Comparison of ENCODE assay signal across 8 cellular contexts in the genomic region with DNA sequence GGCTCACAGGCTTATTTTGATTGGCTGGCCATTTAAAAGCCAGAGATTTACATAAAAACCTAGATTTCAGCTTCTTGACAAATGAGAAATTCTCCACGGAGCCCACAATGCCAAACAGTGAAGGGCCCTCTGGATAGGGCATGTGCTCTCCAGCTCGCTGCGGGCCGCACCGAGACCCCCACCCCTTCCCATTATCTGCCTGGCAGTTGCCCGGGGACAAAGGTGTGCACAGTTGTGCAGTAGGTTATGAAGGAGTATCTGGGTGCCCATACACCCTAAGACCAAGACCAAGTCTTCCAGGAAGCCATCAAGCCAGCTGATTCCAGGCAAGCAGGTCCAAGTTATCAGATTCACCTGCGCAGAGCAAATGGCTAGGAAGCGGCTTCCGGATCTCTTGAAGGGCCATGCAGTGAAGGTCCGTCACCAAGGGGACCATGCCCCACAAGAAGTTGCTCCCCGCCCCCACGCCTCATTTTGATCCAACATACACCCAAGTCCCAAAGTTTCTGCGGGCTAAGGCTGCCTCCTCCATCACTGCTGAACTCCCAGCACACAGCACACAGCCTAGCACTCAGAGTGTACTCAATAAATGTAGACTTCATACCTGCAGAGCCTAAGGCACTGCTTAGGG. TPM values are rescaled to one million over a fixed set of nuclear protein-coding genes. Genes with fewer than 3 reads are reported as not detected.
A peak's percentile ranks its signal among the peaks of the same experiment; 100 is the strongest.
DNase-seq lines count a peak whose midpoint lies in the region; ATAC-seq and TF ChIP-seq lines count a peak whose summit lies in the region.

No MANE protein-coding gene starts in this region.

- TF ChIP-seq CTCF in HCT116 (IDR thresholded peaks at IDR 0.05 in 2 of 3, conservative IDR thresholded peaks at IDR 0.05 in 1 of 3; ENCODE audit: borderline replicate concordance in 1 of 3, insufficient read depth in 1 of 3, low read depth in 2 of 3, low read length in 2 of 3) (no peak), hepatocyte (IDR thresholded peaks at IDR 0.05; ENCODE audit: poor library complexity) (no peak), smooth muscle cell (IDR thresholded peaks at IDR 0.05; ENCODE audit: borderline replicate concordance, insufficient read depth, poor library complexity, severe bottlenecking) (no peak)

- peaks cover 36% of the 10 kb centered on the region for H3K4me1 Mint-ChIP-seq in activated T-cell treated with anti-CD3 and anti-CD28 coated beads, Interleukin-2, amount 50 U/mL, for 72 hours (ENCODE audit: low read depth)

- peak overlapping the region; percentile 62 for H3K27ac Mint-ChIP-seq in activated T-cell treated with anti-CD3 and anti-CD28 coated beads, Interleukin-2, amount 50 U/mL, for 72 hours

- H3K79me2 ChIP-seq in HCT116 (ENCODE audit: insufficient read depth, low read length) (peaks cover 44% of the 10 kb centered on the region), hepatocyte (peaks cover 41% of the 10 kb centered on the region), smooth muscle cell (ENCODE audit: low read depth) (peaks cover 27% of the 10 kb centered on the region)

- H3K4me1 ChIP-seq in HCT116 (ENCODE audit: control insufficient read depth in 1 of 2, insufficient read depth in 2 of 2, low read length in 2 of 2), result peaks cover 11 to 17% of the 10 kb centered on the region in 2 experiments
- peaks cover 12% of the 10 kb centered on the region for H3K4me1 ChIP-seq in hepatocyte (ENCODE audit: insufficient read depth)
- H3K4me1 ChIP-seq in smooth muscle cell (ENCODE audit: low read depth), result peaks cover 10% of the 10 kb centered on the region

- H2AFZ ChIP-seq in HCT116 (ENCODE audit: low read depth, low read length, poor library complexity, severe bottlenecking), result no peak overlapping the region
- H2AFZ ChIP-seq in hepatocyte, result peak overlapping the region; percentile 87
- no peak overlapping the region for H2AFZ ChIP-seq in smooth muscle cell (ENCODE audit: low read depth)

- CTCF ChIA-PET in HCT116 (lab: Charles Lee), result no interaction called here

- H3K27ac ChIP-seq in HCT116 (ENCODE audit: low read depth, low read length) (no peak overlapping the region), hepatocyte (peak overlapping the region; percentile 22), smooth muscle cell (ENCODE audit: low read depth) (no peak overlapping the region)

- H3K9ac ChIP-seq in HCT116 (ENCODE audit: low read length) (peak overlapping the region; percentile 98), smooth muscle cell (ENCODE audit: low read depth) (peak overlapping the region; percentile 84)

- DNase-seq in HCT116 (ENCODE audit: low read depth, low spot score), result no peak
- no peak for DNase-seq in activated T-cell treated with anti-CD3 and anti-CD28 coated beads, Interleukin-2, amount 50 U/mL, for 72 hours
- no peak for DNase-seq in hepatocyte (ENCODE audit: low spot score)
- DNase-seq in smooth muscle cell (lab: John Stamatoyannopoulos, UW; ENCODE audit: unreplicated experiment), result no peak
- no peak for DNase-seq in NCI-H748 treated with DMSO at 0.1 percent for 48 hours (lab: John Stamatoyannopoulos, UW)
- DNase-seq in GM19240 (ENCODE audit: insufficient read length, low spot score), result no peak

- H3K4me3 ChIP-seq in HCT116 (replicated peaks in 1 of 2; ENCODE audit: low read depth in 1 of 2, low read length in 2 of 2), result peak overlapping the region; percentile 79 to 95
- H3K4me3 ChIP-seq in hepatocyte, result peak overlapping the region; percentile 82
- H3K4me3 ChIP-seq in smooth muscle cell, result peak overlapping the region; percentile 87

- H3K36me3 ChIP-seq in HCT116 (ENCODE audit: control insufficient read depth in 1 of 2, insufficient read depth in 2 of 2, low read length in 2 of 2), result peaks cover 0 to 21% of the 10 kb centered on the region in 2 experiments; a peak in 2 of 4 replicates
- no peaks in the 10 kb centered on the region for H3K36me3 ChIP-seq in hepatocyte (replicated peaks; ENCODE audit: insufficient read depth, low read depth)
- H3K36me3 ChIP-seq in smooth muscle cell (ENCODE audit: low read depth), result no peaks in the 10 kb centered on the region

- POLR2A ChIA-PET in HCT116 (lab: Charles Lee), result no interaction called here

- peak overlapping the region; percentile 92 to 96 for H3K4me3 Mint-ChIP-seq in activated T-cell treated with anti-CD3 and anti-CD28 coated beads, Interleukin-2, amount 50 U/mL, for 72 hours

- RAD21 ChIA-PET in HCT116 (lab: Charles Lee; ENCODE audit: low non-redundant PET in 1 of 2, low total read pairs in 2 of 2, uncharacterized antibody in 2 of 2, unreplicated experiment in 2 of 2), result no interaction called here

- H3K9me3 Mint-ChIP-seq in activated T-cell treated with anti-CD3 and anti-CD28 coated beads, Interleukin-2, amount 50 U/mL, for 72 hours, result no peaks in the 10 kb centered on the region

- no peaks in the 10 kb centered on the region for H3K27me3 Mint-ChIP-seq in activated T-cell treated with anti-CD3 and anti-CD28 coated beads, Interleukin-2, amount 50 U/mL, for 72 hours (ENCODE audit: low read depth)

- H3K27me3 ChIP-seq in HCT116 (ENCODE audit: insufficient read depth, low read length) (no peaks in the 10 kb centered on the region), hepatocyte (no peaks in the 10 kb centered on the region), smooth muscle cell (ENCODE audit: low read depth) (no peaks in the 10 kb centered on the region)

- no TSS peak for BruUV-seq in HCT116 (replicated peaks; lab: Mats Ljungman, UMichigan)

- 83% methylated on average over 12 of the region's 13 CpGs for WGBS in hepatocyte (ENCODE audit: low lambda C conversion rate, missing lambda C conversion rate)
- WGBS in smooth muscle cell (ENCODE audit: low lambda C conversion rate), result 93% methylated on average over 13 of the region's 13 CpGs

- H3K9me2 ChIP-seq in HCT116 (ENCODE audit: insufficient read depth), result no peaks in the 10 kb centered on the region
- H3K9me2 ChIP-seq in hepatocyte (replicated peaks; ENCODE audit: insufficient read depth), result no peaks in the 10 kb centered on the region

- TF ChIP-seq POLR2A in HCT116 (IDR thresholded peaks at IDR 0.05; ENCODE audit: borderline replicate concordance, extremely low read depth, insufficient read depth, insufficient read length), result no peak

- H3K9me3 ChIP-seq in HCT116 (ENCODE audit: control insufficient read depth in 1 of 2, insufficient read depth in 1 of 2, low read depth in 1 of 2, low read length in 2 of 2), result no peaks in the 10 kb centered on the region
- no peaks in the 10 kb centered on the region for H3K9me3 ChIP-seq in hepatocyte (ENCODE audit: low read depth)
- H3K9me3 ChIP-seq in smooth muscle cell (replicated peaks; ENCODE audit: low read depth), result no peaks in the 10 kb centered on the region

- H3K36me3 Mint-ChIP-seq in activated T-cell treated with anti-CD3 and anti-CD28 coated beads, Interleukin-2, amount 50 U/mL, for 72 hours (ENCODE audit: insufficient read depth in 2 of 2), result peaks cover 0 to 4% of the 10 kb centered on the region in 2 donors

- H3K4me2 ChIP-seq in HCT116 (ENCODE audit: low read length), result peak overlapping the region; percentile 90
- peak overlapping the region; percentile 100 for H3K4me2 ChIP-seq in hepatocyte
- H3K4me2 ChIP-seq in smooth muscle cell, result peak overlapping the region; percentile 97

- intact Hi-C loops in HCT116 (cut with micrococcal nuclease), result no loop called here

- no peaks in the 10 kb centered on the region for H3F3A ChIP-seq in smooth muscle cell (ENCODE audit: low read depth)

- H4K20me1 ChIP-seq in HCT116 (ENCODE audit: insufficient read depth) (no peaks in the 10 kb centered on the region), hepatocyte (ENCODE audit: insufficient read depth, poor library complexity, severe bottlenecking) (no peaks in the 10 kb centered on the region), smooth muscle cell (ENCODE audit: low read depth) (peaks cover 6% of the 10 kb centered on the region)

- no peak for ATAC-seq in HCT116
- ATAC-seq in activated T-cell treated with anti-CD3 and anti-CD28 coated beads, Interleukin-2, amount 50 U/mL, for 72 hours (replicated peaks in 1 of 2), result no peak
- ATAC-seq in GM18868 (IDR thresholded peaks at IDR 0.05; ENCODE audit: unreplicated experiment), result no peak
- ATAC-seq in GM19467 (IDR thresholded peaks at IDR 0.05; ENCODE audit: unreplicated experiment), result no peak

- no peak for TF ChIP-seq RAD21 in HCT116 (IDR thresholded peaks at IDR 0.05; ENCODE audit: low read depth)

TF ChIP-seq in HCT116, 20 proteins besides CTCF, POLR2A, EP300 and RAD21 (continues in another document):
- TF ChIP-seq FOSL1 (IDR thresholded peaks at IDR 0.05; ENCODE audit: low read depth) (no peak), ZNF274 (IDR thresholded peaks at IDR 0.05; ENCODE audit: low read depth, low read length) (no peak), SP1 (IDR thresholded peaks at IDR 0.05; ENCODE audit: low read depth) (no peak)
- TF ChIP-seq, protein P1, sequence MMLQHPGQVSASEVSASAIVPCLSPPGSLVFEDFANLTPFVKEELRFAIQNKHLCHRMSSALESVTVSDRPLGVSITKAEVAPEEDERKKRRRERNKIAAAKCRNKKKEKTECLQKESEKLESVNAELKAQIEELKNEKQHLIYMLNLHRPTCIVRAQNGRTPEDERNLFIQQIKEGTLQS (IDR thresholded peaks at IDR 0.05), result no peak

RNA-seq across cellular contexts. Expression of gene MRPS25, which starts 1.3 kb away (rescaled TPM):
- total RNA-seq in HCT116 (2021; ENCODE audit: unreplicated experiment) (58.3 TPM), hepatocyte (25.6 and 30.9 TPM in 2 replicates), smooth muscle cell (6.4 and 18.9 TPM in 2 replicates)
- 31.1 and 40.2 TPM in 2 replicates for polyA plus RNA-seq in HCT116 (2012)
- 10 to 100 TPM; 40.7 to 40.9 TPM for total RNA-seq in activated T-cell treated with anti-CD3 and anti-CD28 coated beads, Interleukin-2, amount 50 U/mL, for 72 hours
- polyA plus RNA-seq in hepatocyte (59.9 and 75.5 TPM in 2 replicates), smooth muscle cell (22.1 and 33.5 TPM in 2 replicates)

RNA-seq across cellular contexts. Expression of gene RBSN, which starts 35.2 kb away (rescaled TPM):
- total RNA-seq in HCT116 (2021; ENCODE audit: unreplicated experiment) (18.4 TPM), hepatocyte (19.1 and 19.4 TPM in 2 replicates), smooth muscle cell (19.2 and 28.7 TPM in 2 replicates)
- 9.2 and 9.8 TPM in 2 replicates for polyA plus RNA-seq in HCT116 (2012)
- total RNA-seq in activated T-cell treated with anti-CD3 and anti-CD28 coated beads, Interleukin-2, amount 50 U/mL, for 72 hours, result 10 to 100 TPM; 13.0 to 15.4 TPM
- polyA plus RNA-seq in hepatocyte (19.7 and 21.2 TPM in 2 replicates), smooth muscle cell (18.6 and 23.2 TPM in 2 replicates)
